Comparison of ENCODE assay signal across 1 cellular context in the genomic region with DNA sequence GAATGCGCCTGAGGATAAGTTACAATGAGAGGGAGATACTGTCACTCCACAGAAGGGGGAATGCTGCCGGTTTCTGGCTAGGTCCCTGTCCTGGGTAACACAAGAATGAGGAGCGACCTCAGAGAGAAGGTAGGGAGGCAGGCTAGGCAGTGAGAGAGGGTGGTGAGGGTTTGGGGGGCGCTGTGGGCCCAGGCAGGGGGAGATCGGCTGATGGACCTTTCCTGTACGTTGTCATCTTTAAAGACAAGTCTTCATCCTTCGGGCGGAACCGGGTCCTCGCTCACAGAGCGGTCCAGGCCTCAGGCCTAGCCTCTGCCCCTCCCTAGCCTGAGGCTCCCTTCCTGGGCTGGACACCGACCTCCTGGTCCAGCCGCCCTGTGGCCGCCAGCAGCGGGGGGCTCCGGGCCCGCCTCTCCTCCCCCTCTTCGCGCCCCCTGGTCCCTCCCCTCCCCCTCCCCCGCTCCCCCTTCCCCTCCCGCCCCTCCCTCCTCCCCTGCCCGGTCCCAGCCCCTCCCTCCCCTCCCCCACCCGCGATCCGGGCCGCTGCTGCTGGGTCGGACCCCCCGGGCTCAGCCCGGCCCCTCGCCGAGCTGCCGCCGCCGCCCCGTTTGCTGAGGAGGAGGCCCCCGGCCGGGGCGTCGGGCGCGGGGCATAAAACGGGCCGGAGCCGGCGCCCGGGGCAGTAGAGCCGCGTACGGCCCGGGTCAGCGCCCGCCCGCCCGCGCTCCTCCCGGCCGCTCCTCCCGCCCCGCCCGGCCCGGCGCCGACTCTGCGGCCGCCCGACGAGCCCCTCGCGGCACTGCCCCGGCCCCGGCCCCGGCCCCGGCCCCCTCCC.
TF ChIP-seq lines count a peak whose summit lies in the region.

TSS of gene CHRD (plus strand) at position 680 of the 835 bp plus-strand sequence. CDS start 265 bp downstream, outside the sequence.

TF ChIP-seq in SK-N-SH, 30 proteins besides CTCF, POLR2A, EP300 and RAD21 (continued from another document):
- TF ChIP-seq, protein P1, sequence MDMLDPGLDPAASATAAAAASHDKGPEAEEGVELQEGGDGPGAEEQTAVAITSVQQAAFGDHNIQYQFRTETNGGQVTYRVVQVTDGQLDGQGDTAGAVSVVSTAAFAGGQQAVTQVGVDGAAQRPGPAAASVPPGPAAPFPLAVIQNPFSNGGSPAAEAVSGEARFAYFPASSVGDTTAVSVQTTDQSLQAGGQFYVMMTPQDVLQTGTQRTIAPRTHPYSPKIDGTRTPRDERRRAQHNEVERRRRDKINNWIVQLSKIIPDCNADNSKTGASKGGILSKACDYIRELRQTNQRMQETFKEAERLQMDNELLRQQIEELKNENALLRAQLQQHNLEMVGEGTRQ (IDR thresholded peaks at IDR 0.05; ENCODE audit: borderline replicate concordance, low read depth, low read length): no peak
- TF ChIP-seq NRF1 (IDR thresholded peaks at IDR 0.05; ENCODE audit: low read depth, low read length): no peak
- TF ChIP-seq MXI1 (IDR thresholded peaks at IDR 0.05; ENCODE audit: low read depth, low read length): no peak
- no peak for TF ChIP-seq POLR2AphosphoS5 (IDR thresholded peaks at IDR 0.05; ENCODE audit: low read depth, low read length)
- no peak for TF ChIP-seq FOSL2 (IDR thresholded peaks at IDR 0.05; ENCODE audit: borderline replicate concordance, low read depth)
